20 cellular contexts compared by ENCODE assay signal in the genomic region with DNA sequence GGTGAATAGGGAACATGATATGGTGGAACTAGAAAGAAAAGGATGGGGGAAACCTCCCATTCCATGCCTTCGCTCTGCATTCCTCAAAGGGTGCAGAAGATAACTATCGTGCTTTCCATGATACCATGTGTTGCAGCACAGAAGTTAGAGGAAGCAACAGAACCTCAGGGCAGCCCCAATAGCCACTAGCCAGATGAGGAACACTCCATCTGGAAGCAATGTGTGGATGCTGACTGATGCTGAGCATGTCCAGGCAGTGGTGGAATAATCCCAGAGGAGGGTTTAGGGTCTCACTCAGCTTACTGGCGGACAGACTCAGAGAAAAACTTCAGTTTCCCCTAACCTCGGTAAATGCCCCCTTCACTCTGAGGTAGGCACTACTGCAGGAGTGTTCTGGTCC. TPM values are rescaled to one million over a fixed set of nuclear protein-coding genes. Genes with fewer than 3 reads are reported as not detected.
DNase-seq lines count a peak whose midpoint lies in the region; ATAC-seq and TF ChIP-seq lines count a peak whose summit lies in the region.
"Had no signal": no experiment of that assay in that cellular context is flagged by ENCODE, and none has a peak within 500 bp of the region (broad histone marks: within the 10 kb centered on the region; RNA-seq: fewer than 3 reads in every experiment).

No MANE protein-coding gene starts in this region.

- DNase-seq in AG10803 (ENCODE audit: low read depth) (peak; percentile 47), IMR-90 (no peak), coronary artery (ENCODE audit: low spot score) (no peak), foreskin fibroblast (peak; percentile 40 to 73), GM13976 (ENCODE audit: low spot score) (no peak)
- DNase-seq: 8988T; BE2C; Caco-2; CD4-positive, alpha-beta T cell; GF-D8; GOT3; H7; KG1 had no signal

- no peak overlapping the region for H2BK15ac ChIP-seq in IMR-90 (ENCODE audit: low read depth, low read length)

- TF ChIP-seq RAD21 in IMR-90 (IDR thresholded peaks at IDR 0.05; ENCODE audit: low read length): no peak

- intact Hi-C loops in IMR-90 (cut with micrococcal nuclease): loop anchor here (5.0 kb wide), 2 partner anchors 206 to 516 kb away; no protein-coding TSS in a partner anchor

- H2BK20ac ChIP-seq in IMR-90 (ENCODE audit: low read depth, low read length): no peak overlapping the region

- POLR2A ChIA-PET in IMR-90 (lab: Charles Lee; ENCODE audit: unreplicated experiment): no interaction called here

- H3K4ac ChIP-seq in IMR-90 (ENCODE audit: low read depth, low read length): no peak overlapping the region

- dilution Hi-C loops in IMR-90 (cut with HindIII; ENCODE audit: low sequenced_read_pairs, unreplicated experiment): no loop called here

- no peaks in the 10 kb centered on the region for H3K36me3 ChIP-seq in IMR-90 (ENCODE audit: control insufficient read depth, insufficient read depth, low read length)
- H3K36me3 ChIP-seq: BE2C had no signal

- TF ChIP-seq CTCF in AG10803 (conservative IDR thresholded peaks at IDR 0.05; ENCODE audit: low read length): no peak
- no peak for TF ChIP-seq CTCF in IMR-90 (conservative IDR thresholded peaks at IDR 0.05; ENCODE audit: low read depth, low read length)
- no peak for TF ChIP-seq CTCF in coronary artery (IDR thresholded peaks at IDR 0.05)
- no peak for TF ChIP-seq CTCF in foreskin fibroblast (IDR thresholded peaks at IDR 0.05; ENCODE audit: low read depth, low read length)
- no peak for TF ChIP-seq CTCF in GM13976 (IDR thresholded peaks at IDR 0.05; ENCODE audit: borderline replicate concordance, control extremely low read depth, extremely low read depth, insufficient read depth, missing control alignments)

- no peak overlapping the region for H3K14ac ChIP-seq in IMR-90 (replicated peaks; ENCODE audit: low read depth, low read length)

- in situ Hi-C loops in IMR-90 (cut with MboI; ENCODE audit: low sequenced_read_pairs) (no loop called here), GM13976 (cut with MboI; ENCODE audit: low sequenced_read_pairs, unreplicated experiment) (no loop called here)

- H3K27ac ChIP-seq in IMR-90 (ENCODE audit: insufficient read depth, low read length): no peak overlapping the region
- H3K27ac ChIP-seq in coronary artery: peak overlapping the region; percentile 15 to 81
- H3K27ac ChIP-seq: C4-2B had no signal

- H3K23ac ChIP-seq in IMR-90 (ENCODE audit: low read depth, low read length): no peak overlapping the region

- CTCF ChIA-PET in IMR-90 (lab: Yijun Ruan, JAX): no interaction called here

- peaks cover 5% of the 10 kb centered on the region for H3K4me1 ChIP-seq in IMR-90 (ENCODE audit: control insufficient read depth, insufficient read depth, low read length)
- H3K4me1 ChIP-seq: BE2C had no signal

- no CpG with 5 or more reads among the region's 4 CpGs for WGBS in IMR-90 (ENCODE audit: extremely low coverage in 2 of 2, insufficient read length in 1 of 2), 2 experiments

- no peak overlapping the region for H3K18ac ChIP-seq in IMR-90 (ENCODE audit: low read depth, low read length)

- H3K56ac ChIP-seq in IMR-90 (ENCODE audit: extremely low read depth, insufficient read depth, low read length): no peak overlapping the region

- no peak overlapping the region for H4K8ac ChIP-seq in IMR-90 (ENCODE audit: low read depth in 2 of 2, low read length in 2 of 2)

- H2AFZ ChIP-seq in IMR-90 (replicated peaks; ENCODE audit: low read length, poor library complexity): no peak overlapping the region

- H3K27me3 ChIP-seq in IMR-90 (ENCODE audit: control insufficient read depth, insufficient read depth, low read length): no peaks in the 10 kb centered on the region
- H3K27me3 ChIP-seq: BE2C had no signal

- ATAC-seq in IMR-90 (ENCODE audit: low read depth) (no peak), HG03432 (IDR thresholded peaks at IDR 0.05; ENCODE audit: unreplicated experiment) (no peak), GM21786 (IDR thresholded peaks at IDR 0.05; ENCODE audit: unreplicated experiment) (no peak), GM21529 (IDR thresholded peaks at IDR 0.05; ENCODE audit: unreplicated experiment) (no peak)
- ATAC-seq: HCT116, HepG2 had no signal

- H4K20me1 ChIP-seq in IMR-90 (ENCODE audit: insufficient read depth, low read length): no peaks in the 10 kb centered on the region

- H3K4me3 ChIP-seq in AG10803 (ENCODE audit: low read length) (no peak overlapping the region), IMR-90 (ENCODE audit: insufficient read depth, low read depth, low read length) (no peak overlapping the region), coronary artery (no peak overlapping the region), foreskin fibroblast (ENCODE audit: low read depth in 1 of 2, low read length in 2 of 2) (no peak overlapping the region)

- no peak overlapping the region for H4K5ac ChIP-seq in IMR-90 (ENCODE audit: low read depth, low read length)

- no peak overlapping the region for H2AK5ac ChIP-seq in IMR-90 (ENCODE audit: low read depth, low read length)

- 0 out of 4 replicates have a peak, but pooled peaks cover 0 to 6% of the 10 kb centered on the region in 2 experiments for H3K79me1 ChIP-seq in IMR-90 (ENCODE audit: low read depth in 1 of 2, low read length in 2 of 2)

- no TSS peak for BruUV-seq in IMR-90 (replicated peaks; lab: Mats Ljungman, UMichigan)

- no peak overlapping the region for H3K4me2 ChIP-seq in IMR-90 (ENCODE audit: low read depth, low read length)

- no peak overlapping the region for H2AK9ac ChIP-seq in IMR-90 (replicated peaks; ENCODE audit: low read depth, low read length, poor library complexity)

- TF ChIP-seq POLR2A in IMR-90 (IDR thresholded peaks at IDR 0.05; ENCODE audit: low read depth, low read length): no peak

- H4K91ac ChIP-seq in IMR-90 (ENCODE audit: insufficient read depth, low read depth, low read length): 0 out of 2 replicates have a peak overlapping the region, but pooled peaks have one; percentile 15

- H3K9me3 ChIP-seq in IMR-90 (ENCODE audit: control insufficient read depth, insufficient read depth, low read length): no peaks in the 10 kb centered on the region
- H3K9me3 ChIP-seq: BE2C, Caco-2 had no signal

- peaks cover 4% of the 10 kb centered on the region for H3K9me1 ChIP-seq in IMR-90 (ENCODE audit: insufficient read depth, low read length)

- no peak overlapping the region for H3K9ac ChIP-seq in IMR-90 (ENCODE audit: low read depth, low read length)

- H2BK120ac ChIP-seq in IMR-90 (ENCODE audit: low read depth, low read length): no peak overlapping the region

- H2BK5ac ChIP-seq in IMR-90 (ENCODE audit: low read depth, low read length, poor library complexity, severe bottlenecking): no peak overlapping the region

TF ChIP-seq in IMR-90, 13 proteins besides CTCF, POLR2A, EP300 and RAD21:
- TF ChIP-seq, protein P1, sequence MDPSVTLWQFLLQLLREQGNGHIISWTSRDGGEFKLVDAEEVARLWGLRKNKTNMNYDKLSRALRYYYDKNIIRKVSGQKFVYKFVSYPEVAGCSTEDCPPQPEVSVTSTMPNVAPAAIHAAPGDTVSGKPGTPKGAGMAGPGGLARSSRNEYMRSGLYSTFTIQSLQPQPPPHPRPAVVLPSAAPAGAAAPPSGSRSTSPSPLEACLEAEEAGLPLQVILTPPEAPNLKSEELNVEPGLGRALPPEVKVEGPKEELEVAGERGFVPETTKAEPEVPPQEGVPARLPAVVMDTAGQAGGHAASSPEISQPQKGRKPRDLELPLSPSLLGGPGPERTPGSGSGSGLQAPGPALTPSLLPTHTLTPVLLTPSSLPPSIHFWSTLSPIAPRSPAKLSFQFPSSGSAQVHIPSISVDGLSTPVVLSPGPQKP (IDR thresholded peaks at IDR 0.05; ENCODE audit: borderline replicate concordance, low read depth, low read length): no peak
- TF ChIP-seq RCOR1 (IDR thresholded peaks at IDR 0.05; ENCODE audit: insufficient replicate concordance, low read length): no peak
- no peak for TF ChIP-seq MXI1 (IDR thresholded peaks at IDR 0.05; ENCODE audit: borderline replicate concordance, low read depth, low read length)
- no peak for TF ChIP-seq NFE2L2 (IDR thresholded peaks at IDR 0.05; ENCODE audit: low read depth, low read length)
- TF ChIP-seq RFX5 (IDR thresholded peaks at IDR 0.05; ENCODE audit: low read depth, low read length): no peak
- no peak for TF ChIP-seq MAZ (IDR thresholded peaks at IDR 0.05; ENCODE audit: borderline replicate concordance, low read depth, low read length)
- TF ChIP-seq MAFK (IDR thresholded peaks at IDR 0.05; ENCODE audit: low read depth, low read length): no peak
- no peak for TF ChIP-seq USF2 (IDR thresholded peaks at IDR 0.05; ENCODE audit: low read depth, low read length)
- no peak for TF ChIP-seq SMC3 (IDR thresholded peaks at IDR 0.05; ENCODE audit: low read depth, low read length)
- no peak for TF ChIP-seq FOS (IDR thresholded peaks at IDR 0.05; ENCODE audit: low read depth, low read length)
- TF ChIP-seq CEBPB (IDR thresholded peaks at IDR 0.05; ENCODE audit: low read depth, low read length): no peak
- no peak for TF ChIP-seq CHD1 (IDR thresholded peaks at IDR 0.05; ENCODE audit: low read depth, low read length)

RNA-seq across cellular contexts. Expression of gene SMIM10, which starts 7.5 kb away (rescaled TPM):
- 2.3 and 3.6 TPM in 2 replicates for total RNA-seq in IMR-90 (2012; rRNA removed)
- polyA plus RNA-seq in IMR-90 (2012; rRNA removed): 6.0 and 8.6 TPM in 2 replicates
- 12.0 TPM in 2 replicates for polyA plus RNA-seq in IMR-90 (2012; cell fraction: cytosol; rRNA removed)
- 2.0 and 2.7 TPM in 2 replicates for polyA plus RNA-seq in IMR-90 (2012; cell fraction: nucleus; rRNA removed; ENCODE audit: low replicate concordance)
- total RNA-seq: A673; CD4-positive, alpha-beta T cell; HepG2 had no signal
- polyA plus RNA-seq: HepG2 had no signal

RNA-seq across cellular contexts. Expression of gene RTL8B, which starts 24.1 kb away (rescaled TPM):
- 3.6 and 4.2 TPM in 2 replicates for total RNA-seq in IMR-90 (2012; rRNA removed)
- 24.4 and 26.9 TPM in 2 replicates for polyA plus RNA-seq in IMR-90 (2012; rRNA removed)
- 22.4 and 37.8 TPM in 2 replicates for polyA plus RNA-seq in IMR-90 (2012; cell fraction: cytosol; rRNA removed)
- 7.6 and 16.2 TPM in 2 replicates for polyA plus RNA-seq in IMR-90 (2012; cell fraction: nucleus; rRNA removed; ENCODE audit: low replicate concordance)
- total RNA-seq: HepG2 had no signal

RNA-seq across cellular contexts. Expression of gene RTL8C, which starts 33.9 kb away (rescaled TPM):
- total RNA-seq in IMR-90 (2012; rRNA removed): 24.7 and 26.0 TPM in 2 replicates
- 326 and 418 TPM in 2 replicates for polyA plus RNA-seq in IMR-90 (2012; rRNA removed)
- polyA plus RNA-seq in IMR-90 (2012; cell fraction: cytosol; rRNA removed): 645 and 818 TPM in 2 replicates
- polyA plus RNA-seq in IMR-90 (2012; cell fraction: nucleus; rRNA removed; ENCODE audit: low replicate concordance): 301 and 618 TPM in 2 replicates

RNA-seq across cellular contexts. Expression of gene RTL8A, which starts 53.7 kb away (rescaled TPM):
- total RNA-seq in IMR-90 (2012; rRNA removed): 4.2 and 8.2 TPM in 2 replicates
- polyA plus RNA-seq in IMR-90 (2012; rRNA removed): 100 and 111 TPM in 2 replicates
- polyA plus RNA-seq in IMR-90 (2012; cell fraction: cytosol; rRNA removed): 140 and 249 TPM in 2 replicates
- polyA plus RNA-seq in IMR-90 (2012; cell fraction: nucleus; rRNA removed; ENCODE audit: low replicate concordance): 40.0 and 78.6 TPM in 2 replicates
- total RNA-seq: HepG2 had no signal
- polyA plus RNA-seq: HepG2 had no signal

Comparison
In these comparisons a context has a peak if more than half of its experiments do, and no peak if none do; other contexts are left out.
1. DNase-seq: peak in AG10803 (single experiment) and foreskin fibroblast (2 of 2); none in IMR-90 (single experiment), coronary artery (single experiment) and GM13976 (single experiment).